ENCODE assay signal across 1 cellular context in the genomic region with DNA sequence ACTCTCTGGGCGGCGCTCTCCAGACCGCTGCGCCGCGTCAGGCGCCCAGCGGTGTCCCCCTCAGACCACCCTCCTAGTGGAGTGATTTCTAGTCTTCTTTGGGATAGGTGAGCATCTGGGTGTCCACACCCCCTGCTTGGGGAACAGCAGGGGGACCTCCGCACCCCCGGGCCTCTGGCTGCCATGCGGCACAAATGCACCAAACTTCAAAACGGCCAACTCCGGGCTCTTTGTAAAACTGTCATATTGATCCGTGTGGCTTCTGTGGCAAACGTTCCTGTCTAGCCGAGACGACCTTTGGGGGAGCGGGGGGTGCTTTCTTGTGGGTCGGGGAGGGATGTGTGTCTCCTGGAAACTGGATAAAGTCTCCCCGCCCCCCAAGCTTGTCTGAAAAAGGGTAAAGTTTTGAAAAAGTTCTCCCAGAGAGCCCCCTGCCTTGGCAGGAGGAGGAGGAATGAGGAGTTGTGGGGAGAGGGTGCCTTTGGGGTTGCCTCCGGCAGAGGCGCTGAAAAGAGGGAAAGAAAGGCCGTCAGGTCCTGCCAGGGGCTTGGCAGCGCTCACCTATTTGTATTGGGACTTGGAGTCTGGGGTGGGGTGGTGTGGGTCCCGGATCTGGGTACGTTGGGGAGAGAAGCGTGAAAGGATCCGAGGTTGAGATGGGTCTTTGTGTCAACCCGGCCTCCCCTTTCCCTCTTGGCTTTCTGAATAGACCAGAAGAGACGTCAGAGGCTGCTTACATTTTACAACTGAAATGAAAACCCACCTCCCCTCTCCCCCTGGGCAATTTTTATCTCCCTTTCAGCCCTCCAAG.
TF ChIP-seq lines count a peak whose summit lies in the region.

No MANE protein-coding gene starts in this region.

TF ChIP-seq in H1, 55 proteins besides CTCF, POLR2A, EP300 and RAD21:
- no peak for TF ChIP-seq JUN (IDR thresholded peaks at IDR 0.05; ENCODE audit: low read depth, low read length)
- no peak for TF ChIP-seq TAF7 (optimal IDR thresholded peaks at IDR 0.05; ENCODE audit: borderline replicate concordance, low read depth, low read length)
- no peak for TF ChIP-seq NANOG (IDR thresholded peaks at IDR 0.05; ENCODE audit: insufficient read depth, low read depth, low read length, poor library complexity, severe bottlenecking)
- TF ChIP-seq RFX5 (IDR thresholded peaks at IDR 0.05; ENCODE audit: borderline replicate concordance, low read depth, low read length): no peak
- TF ChIP-seq, protein P1, sequence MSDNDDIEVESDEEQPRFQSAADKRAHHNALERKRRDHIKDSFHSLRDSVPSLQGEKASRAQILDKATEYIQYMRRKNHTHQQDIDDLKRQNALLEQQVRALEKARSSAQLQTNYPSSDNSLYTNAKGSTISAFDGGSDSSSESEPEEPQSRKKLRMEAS (IDR thresholded peaks at IDR 0.05): peak; percentile 12; the same call in 1 of the 2 replicates
- TF ChIP-seq TCF12 (IDR thresholded peaks at IDR 0.05; ENCODE audit: low read depth, low read length): no peak
- TF ChIP-seq PHF8 (conservative IDR thresholded peaks at IDR 0.05; ENCODE audit: low read depth, low read length): no peak
- TF ChIP-seq TBP (IDR thresholded peaks at IDR 0.05; ENCODE audit: low read depth, low read length): no peak
- peak; percentile 33 for TF ChIP-seq EZH2 (IDR thresholded peaks at IDR 0.05; ENCODE audit: low read depth, low read length, severe bottlenecking)
- no peak for TF ChIP-seq SP2 (IDR thresholded peaks at IDR 0.05; ENCODE audit: low read length)
- no peak for TF ChIP-seq RBBP5 (IDR thresholded peaks at IDR 0.05; ENCODE audit: borderline replicate concordance, low read depth, low read length)
- TF ChIP-seq SRF (IDR thresholded peaks at IDR 0.05; ENCODE audit: low read depth, low read length): no peak
- no peak for TF ChIP-seq CEBPB (IDR thresholded peaks at IDR 0.05; ENCODE audit: low read depth, low read length)
- TF ChIP-seq SIRT6 (IDR thresholded peaks at IDR 0.05; ENCODE audit: low read length): no peak
- TF ChIP-seq SP4 (IDR thresholded peaks at IDR 0.05; ENCODE audit: low read length): no peak
- no peak for TF ChIP-seq CHD2 (IDR thresholded peaks at IDR 0.05; ENCODE audit: low read length)
- TF ChIP-seq CBX5 (IDR thresholded peaks at IDR 0.05; ENCODE audit: low read depth, low read length): no peak
- no peak for TF ChIP-seq CREB1 (IDR thresholded peaks at IDR 0.05)
- TF ChIP-seq FOSL1 (IDR thresholded peaks at IDR 0.05; ENCODE audit: insufficient read depth, low read depth, low read length): no peak
- TF ChIP-seq, protein P2, sequence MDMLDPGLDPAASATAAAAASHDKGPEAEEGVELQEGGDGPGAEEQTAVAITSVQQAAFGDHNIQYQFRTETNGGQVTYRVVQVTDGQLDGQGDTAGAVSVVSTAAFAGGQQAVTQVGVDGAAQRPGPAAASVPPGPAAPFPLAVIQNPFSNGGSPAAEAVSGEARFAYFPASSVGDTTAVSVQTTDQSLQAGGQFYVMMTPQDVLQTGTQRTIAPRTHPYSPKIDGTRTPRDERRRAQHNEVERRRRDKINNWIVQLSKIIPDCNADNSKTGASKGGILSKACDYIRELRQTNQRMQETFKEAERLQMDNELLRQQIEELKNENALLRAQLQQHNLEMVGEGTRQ (IDR thresholded peaks at IDR 0.05; ENCODE audit: low read length): no peak
- no peak for TF ChIP-seq ASH2L (IDR thresholded peaks at IDR 0.05; ENCODE audit: low read length)
- TF ChIP-seq KDM4A (IDR thresholded peaks at IDR 0.05; ENCODE audit: low read depth, low read length, severe bottlenecking): no peak
- TF ChIP-seq TAF1 (IDR thresholded peaks at IDR 0.05; ENCODE audit: low read depth, low read length): no peak
- TF ChIP-seq POU5F1 (IDR thresholded peaks at IDR 0.05; ENCODE audit: low read depth, low read length): no peak
- TF ChIP-seq SAP30 (IDR thresholded peaks at IDR 0.05; ENCODE audit: insufficient read depth, insufficient replicate concordance, low read length): peak; percentile 24
- TF ChIP-seq NRF1 (IDR thresholded peaks at IDR 0.05; ENCODE audit: low read depth, low read length): no peak
- peak in 1 of 2 experiments; percentile 15; a peak in 1 of 4 replicates for TF ChIP-seq HDAC2 (IDR thresholded peaks at IDR 0.05; ENCODE audit: borderline replicate concordance in 1 of 2, low read depth in 2 of 2, low read length in 2 of 2)
- no peak for TF ChIP-seq HDAC6 (IDR thresholded peaks at IDR 0.05; ENCODE audit: low read depth, low read length)
- peak; percentile 4 for TF ChIP-seq CTBP2 (IDR thresholded peaks at IDR 0.05; ENCODE audit: borderline replicate concordance, insufficient read depth, insufficient read length, low read length)
- no peak for TF ChIP-seq JUND (IDR thresholded peaks at IDR 0.05; ENCODE audit: low read length)
- TF ChIP-seq, protein P3, sequence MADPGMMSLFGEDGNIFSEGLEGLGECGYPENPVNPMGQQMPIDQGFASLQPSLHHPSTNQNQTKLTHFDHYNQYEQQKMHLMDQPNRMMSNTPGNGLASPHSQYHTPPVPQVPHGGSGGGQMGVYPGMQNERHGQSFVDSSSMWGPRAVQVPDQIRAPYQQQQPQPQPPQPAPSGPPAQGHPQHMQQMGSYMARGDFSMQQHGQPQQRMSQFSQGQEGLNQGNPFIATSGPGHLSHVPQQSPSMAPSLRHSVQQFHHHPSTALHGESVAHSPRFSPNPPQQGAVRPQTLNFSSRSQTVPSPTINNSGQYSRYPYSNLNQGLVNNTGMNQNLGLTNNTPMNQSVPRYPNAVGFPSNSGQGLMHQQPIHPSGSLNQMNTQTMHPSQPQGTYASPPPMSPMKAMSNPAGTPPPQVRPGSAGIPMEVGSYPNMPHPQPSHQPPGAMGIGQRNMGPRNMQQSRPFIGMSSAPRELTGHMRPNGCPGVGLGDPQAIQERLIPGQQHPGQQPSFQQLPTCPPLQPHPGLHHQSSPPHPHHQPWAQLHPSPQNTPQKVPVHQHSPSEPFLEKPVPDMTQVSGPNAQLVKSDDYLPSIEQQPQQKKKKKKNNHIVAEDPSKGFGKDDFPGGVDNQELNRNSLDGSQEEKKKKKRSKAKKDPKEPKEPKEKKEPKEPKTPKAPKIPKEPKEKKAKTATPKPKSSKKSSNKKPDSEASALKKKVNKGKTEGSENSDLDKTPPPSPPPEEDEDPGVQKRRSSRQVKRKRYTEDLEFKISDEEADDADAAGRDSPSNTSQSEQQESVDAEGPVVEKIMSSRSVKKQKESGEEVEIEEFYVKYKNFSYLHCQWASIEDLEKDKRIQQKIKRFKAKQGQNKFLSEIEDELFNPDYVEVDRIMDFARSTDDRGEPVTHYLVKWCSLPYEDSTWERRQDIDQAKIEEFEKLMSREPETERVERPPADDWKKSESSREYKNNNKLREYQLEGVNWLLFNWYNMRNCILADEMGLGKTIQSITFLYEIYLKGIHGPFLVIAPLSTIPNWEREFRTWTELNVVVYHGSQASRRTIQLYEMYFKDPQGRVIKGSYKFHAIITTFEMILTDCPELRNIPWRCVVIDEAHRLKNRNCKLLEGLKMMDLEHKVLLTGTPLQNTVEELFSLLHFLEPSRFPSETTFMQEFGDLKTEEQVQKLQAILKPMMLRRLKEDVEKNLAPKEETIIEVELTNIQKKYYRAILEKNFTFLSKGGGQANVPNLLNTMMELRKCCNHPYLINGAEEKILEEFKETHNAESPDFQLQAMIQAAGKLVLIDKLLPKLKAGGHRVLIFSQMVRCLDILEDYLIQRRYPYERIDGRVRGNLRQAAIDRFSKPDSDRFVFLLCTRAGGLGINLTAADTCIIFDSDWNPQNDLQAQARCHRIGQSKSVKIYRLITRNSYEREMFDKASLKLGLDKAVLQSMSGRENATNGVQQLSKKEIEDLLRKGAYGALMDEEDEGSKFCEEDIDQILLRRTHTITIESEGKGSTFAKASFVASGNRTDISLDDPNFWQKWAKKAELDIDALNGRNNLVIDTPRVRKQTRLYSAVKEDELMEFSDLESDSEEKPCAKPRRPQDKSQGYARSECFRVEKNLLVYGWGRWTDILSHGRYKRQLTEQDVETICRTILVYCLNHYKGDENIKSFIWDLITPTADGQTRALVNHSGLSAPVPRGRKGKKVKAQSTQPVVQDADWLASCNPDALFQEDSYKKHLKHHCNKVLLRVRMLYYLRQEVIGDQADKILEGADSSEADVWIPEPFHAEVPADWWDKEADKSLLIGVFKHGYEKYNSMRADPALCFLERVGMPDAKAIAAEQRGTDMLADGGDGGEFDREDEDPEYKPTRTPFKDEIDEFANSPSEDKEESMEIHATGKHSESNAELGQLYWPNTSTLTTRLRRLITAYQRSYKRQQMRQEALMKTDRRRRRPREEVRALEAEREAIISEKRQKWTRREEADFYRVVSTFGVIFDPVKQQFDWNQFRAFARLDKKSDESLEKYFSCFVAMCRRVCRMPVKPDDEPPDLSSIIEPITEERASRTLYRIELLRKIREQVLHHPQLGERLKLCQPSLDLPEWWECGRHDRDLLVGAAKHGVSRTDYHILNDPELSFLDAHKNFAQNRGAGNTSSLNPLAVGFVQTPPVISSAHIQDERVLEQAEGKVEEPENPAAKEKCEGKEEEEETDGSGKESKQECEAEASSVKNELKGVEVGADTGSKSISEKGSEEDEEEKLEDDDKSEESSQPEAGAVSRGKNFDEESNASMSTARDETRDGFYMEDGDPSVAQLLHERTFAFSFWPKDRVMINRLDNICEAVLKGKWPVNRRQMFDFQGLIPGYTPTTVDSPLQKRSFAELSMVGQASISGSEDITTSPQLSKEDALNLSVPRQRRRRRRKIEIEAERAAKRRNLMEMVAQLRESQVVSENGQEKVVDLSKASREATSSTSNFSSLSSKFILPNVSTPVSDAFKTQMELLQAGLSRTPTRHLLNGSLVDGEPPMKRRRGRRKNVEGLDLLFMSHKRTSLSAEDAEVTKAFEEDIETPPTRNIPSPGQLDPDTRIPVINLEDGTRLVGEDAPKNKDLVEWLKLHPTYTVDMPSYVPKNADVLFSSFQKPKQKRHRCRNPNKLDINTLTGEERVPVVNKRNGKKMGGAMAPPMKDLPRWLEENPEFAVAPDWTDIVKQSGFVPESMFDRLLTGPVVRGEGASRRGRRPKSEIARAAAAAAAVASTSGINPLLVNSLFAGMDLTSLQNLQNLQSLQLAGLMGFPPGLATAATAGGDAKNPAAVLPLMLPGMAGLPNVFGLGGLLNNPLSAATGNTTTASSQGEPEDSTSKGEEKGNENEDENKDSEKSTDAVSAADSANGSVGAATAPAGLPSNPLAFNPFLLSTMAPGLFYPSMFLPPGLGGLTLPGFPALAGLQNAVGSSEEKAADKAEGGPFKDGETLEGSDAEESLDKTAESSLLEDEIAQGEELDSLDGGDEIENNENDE (IDR thresholded peaks at IDR 0.05; ENCODE audit: insufficient replicate concordance, low read length): no peak
- TF ChIP-seq GTF2F1 (IDR thresholded peaks at IDR 0.05; ENCODE audit: borderline replicate concordance, low read depth, low read length): no peak
- TF ChIP-seq RNF2 (IDR thresholded peaks at IDR 0.05; ENCODE audit: borderline replicate concordance, low read depth, low read length, missing control alignments, poor library complexity, severe bottlenecking): no peak
